In the genomic region with DNA sequence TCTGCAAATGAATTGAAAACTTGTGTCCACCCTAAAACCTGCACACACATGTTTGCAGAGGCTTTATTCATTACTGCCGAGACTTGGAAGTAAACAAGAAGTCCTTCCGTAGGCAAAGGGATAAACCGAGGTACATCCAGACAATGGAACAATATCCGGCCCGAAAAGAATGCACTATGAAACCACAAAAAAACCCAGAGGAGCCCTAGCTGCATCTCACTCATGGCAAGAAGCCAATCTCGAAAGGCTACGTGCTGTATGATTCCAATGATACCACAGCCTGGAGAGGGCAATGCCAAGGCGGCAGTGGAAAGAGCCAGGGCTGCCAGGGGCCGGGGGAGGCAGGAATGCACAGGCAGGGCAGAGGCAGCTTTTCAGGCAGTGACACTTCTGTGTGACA, we compare ENCODE assay signal across 10 cellular contexts. TPM values are rescaled to one million over a fixed set of nuclear protein-coding genes. Genes with fewer than 3 reads are reported as not detected.
A peak's percentile ranks its signal among the peaks of the same experiment; 100 is the strongest.
DNase-seq lines count a peak whose midpoint lies in the region; ATAC-seq and TF ChIP-seq lines count a peak whose summit lies in the region.
"Had no signal": no experiment of that assay in that cellular context is flagged by ENCODE, and none has a peak within 500 bp of the region (broad histone marks: within the 10 kb centered on the region; RNA-seq: fewer than 3 reads in every experiment).

No MANE protein-coding gene starts in this region.

- POLR2A ChIA-PET in Caco-2 (lab: Charles Lee), result no interaction called here
- POLR2A ChIA-PET in MCF 10A (lab: Yijun Ruan, JAX), result interaction anchor here (0.6 kb wide), 1 partner anchor 37 kb away, joined by 3 read pairs; no protein-coding TSS in a partner anchor

- no peak for TF ChIP-seq CTCF in Caco-2 (IDR thresholded peaks at IDR 0.05; ENCODE audit: insufficient read depth in 1 of 2, low read depth in 1 of 2, low read length in 1 of 2, severe bottlenecking in 1 of 2, unreplicated experiment in 1 of 2)
- no peak for TF ChIP-seq CTCF in MCF 10A (IDR thresholded peaks at IDR 0.05; ENCODE audit: unreplicated experiment)
- no peak for TF ChIP-seq CTCF in GM13977 (IDR thresholded peaks at IDR 0.05; ENCODE audit: extremely low read depth, insufficient read depth, missing control alignments)

- peaks cover 4% of the 10 kb centered on the region for H3K36me3 Mint-ChIP-seq in Caco-2 (ENCODE audit: insufficient read depth, unreplicated experiment)
- H3K36me3 Mint-ChIP-seq in MCF 10A (ENCODE audit: insufficient read depth, unreplicated experiment), result peaks cover 6% of the 10 kb centered on the region

- H3K4me1 Mint-ChIP-seq in Caco-2 (ENCODE audit: low read depth, unreplicated experiment) (no peaks in the 10 kb centered on the region), MCF 10A (ENCODE audit: insufficient read depth, unreplicated experiment) (peaks cover 10% of the 10 kb centered on the region)

- H3K27me3 ChIP-seq in Caco-2 (replicated peaks; ENCODE audit: control insufficient read depth, insufficient read depth, low read length), result no peaks in the 10 kb centered on the region
- H3K27me3 ChIP-seq: colonic mucosa had no signal

- no peaks in the 10 kb centered on the region for H3K9me3 ChIP-seq in Caco-2
- H3K9me3 ChIP-seq: colonic mucosa had no signal

- H3K9me3 Mint-ChIP-seq in Caco-2 (ENCODE audit: unreplicated experiment), result no peaks in the 10 kb centered on the region
- no peaks in the 10 kb centered on the region for H3K9me3 Mint-ChIP-seq in MCF 10A (ENCODE audit: unreplicated experiment)

- no peaks in the 10 kb centered on the region for H3K4me1 ChIP-seq in Caco-2
- H3K4me1 ChIP-seq: colonic mucosa had no signal

- intact Hi-C loops in Caco-2 (cut with micrococcal nuclease; ENCODE audit: unreplicated experiment), result no loop called here
- intact Hi-C loops in MCF 10A (cut with micrococcal nuclease), result no loop called here

- peak; percentile 0 to 1 for DNase-seq in Caco-2
- DNase-seq in LHCN-M2 (ENCODE audit: low read depth), result peak; percentile 71
- DNase-seq in MCF 10A (ENCODE audit: unreplicated experiment), result peak; percentile 78
- peak; percentile 83 for DNase-seq in myocyte (ENCODE audit: low read depth)
- DNase-seq in GM13977 (ENCODE audit: low spot score), result no peak
- DNase-seq in SIG-M5 (lab: John Stamatoyannopoulos, UW), result no peak
- DNase-seq: colonic mucosa had no signal

- no peak overlapping the region for H3K4me3 ChIP-seq in Caco-2 (ENCODE audit: low read depth, low read length)
- H3K4me3 ChIP-seq: colonic mucosa had no signal

- H3K4me3 Mint-ChIP-seq in Caco-2 (ENCODE audit: unreplicated experiment) (no peak overlapping the region), MCF 10A (ENCODE audit: unreplicated experiment) (no peak overlapping the region)

- no peak for ATAC-seq in GM19324 (IDR thresholded peaks at IDR 0.05; ENCODE audit: low FRiP score, unreplicated experiment)
- ATAC-seq in HG02798 (IDR thresholded peaks at IDR 0.05; ENCODE audit: poor library complexity, unreplicated experiment), result no peak

- H3K27me3 Mint-ChIP-seq in Caco-2 (ENCODE audit: insufficient read depth, unreplicated experiment), result no peaks in the 10 kb centered on the region
- no peaks in the 10 kb centered on the region for H3K27me3 Mint-ChIP-seq in MCF 10A (ENCODE audit: insufficient read depth, unreplicated experiment)

- H3K27ac Mint-ChIP-seq in Caco-2 (ENCODE audit: unreplicated experiment) (no peak overlapping the region), MCF 10A (ENCODE audit: low read depth, unreplicated experiment) (no peak overlapping the region)

- CTCF ChIA-PET in Caco-2 (lab: Charles Lee), result interaction anchor here (1.5 kb wide), 1 partner anchor 291 kb away, joined by 5 read pairs; no protein-coding TSS in a partner anchor
- CTCF ChIA-PET in MCF 10A (lab: Yijun Ruan, JAX), result interaction anchor here (0.6 kb wide), 1 partner anchor 8 kb away, joined by 3 read pairs; no protein-coding TSS in a partner anchor

- no peaks in the 10 kb centered on the region for H3K36me3 ChIP-seq in Caco-2 (ENCODE audit: control insufficient read depth, insufficient read depth, low read length)
- H3K36me3 ChIP-seq: colonic mucosa had no signal

- in situ Hi-C loops in GM13977 (cut with MboI; ENCODE audit: low pct_unique_long_range_greater_than_20kb, low sequenced_read_pairs, unreplicated experiment), result no loop called here

- BruUV-seq in Caco-2 (replicated peaks; lab: Mats Ljungman, UMichigan) (no TSS peak), MCF 10A (replicated peaks; lab: Mats Ljungman, UMichigan) (no TSS peak)

RNA-seq across cellular contexts. Expression of a gene that starts 3.2 kb away (rescaled TPM):
- total RNA-seq in Caco-2 (2022), result 7.8 and 15.0 TPM in 2 replicates
- total RNA-seq in LHCN-M2 (2014; rRNA removed), result 191 and 219 TPM in 2 replicates
- 171 TPM for polyA plus RNA-seq in LHCN-M2 (2012)
- total RNA-seq in MCF 10A (2022), result 89.2 and 98.0 TPM in 2 replicates
- total RNA-seq in myocyte, result 95.2 and 101 TPM in 2 replicates
- 76.2 TPM for polyA plus RNA-seq in myocyte (2012)

RNA-seq across cellular contexts. Expression of a gene that starts 24.5 kb away (rescaled TPM):
- total RNA-seq in Caco-2 (2022), result 0.88 and 2.8 TPM in 2 replicates
- total RNA-seq in LHCN-M2 (2014; rRNA removed), result 1.9 TPM in 1 of 2 replicates, not detected in the other
- polyA plus RNA-seq in LHCN-M2 (2012), result 0.11 TPM
- total RNA-seq in MCF 10A (2022), result not detected in 2 replicates
- 1,570 and 2,000 TPM in 2 replicates for total RNA-seq in myocyte
- 496 TPM for polyA plus RNA-seq in myocyte (2012)
- total RNA-seq: NCI-H460 had no signal

RNA-seq across cellular contexts. Expression of a gene that starts 52.3 kb away (rescaled TPM):
- not detected in 2 replicates for total RNA-seq in Caco-2 (2022)
- under 0.01 TPM in 1 of 2 replicates, not detected in the other for total RNA-seq in LHCN-M2 (2014; rRNA removed)
- 1.5 TPM for polyA plus RNA-seq in LHCN-M2 (2012)
- total RNA-seq in MCF 10A (2022), result not detected in 2 replicates
- 1.4 and 3.9 TPM in 2 replicates for total RNA-seq in myocyte
- polyA plus RNA-seq in myocyte (2012), result 5.2 TPM
- total RNA-seq: colonic mucosa, NCI-H460 had no signal

RNA-seq across cellular contexts. Expression of a gene that starts 53.7 kb away (rescaled TPM):
- total RNA-seq in Caco-2 (2022) (1.5 TPM in 2 replicates), LHCN-M2 (2014; rRNA removed) (4,327 and 6,113 TPM in 2 replicates), MCF 10A (2022) (61.0 and 152 TPM in 2 replicates), myocyte (9,050 and 10,998 TPM in 2 replicates)
- 6,474 TPM for polyA plus RNA-seq in LHCN-M2 (2012)
- polyA plus RNA-seq in myocyte (2012), result 10,461 TPM

Comparison
In these comparisons a context has a peak if more than half of its experiments do, and no peak if none do; other contexts are left out.
1. DNase-seq: peak in Caco-2 (2 of 2), LHCN-M2 (single experiment), MCF 10A (single experiment) and myocyte (single experiment); none in GM13977 (single experiment) and SIG-M5 (single experiment).
2. RNA of a gene that starts 24.5 kb away (total RNA-seq): 1,570 to 2,000 TPM in myocyte; 1.9 TPM in LHCN-M2, 0.88 to 2.8 TPM in Caco-2 and not detected in MCF 10A; every median in the first group is over 100 times any median in the second.